In the genomic region with DNA sequence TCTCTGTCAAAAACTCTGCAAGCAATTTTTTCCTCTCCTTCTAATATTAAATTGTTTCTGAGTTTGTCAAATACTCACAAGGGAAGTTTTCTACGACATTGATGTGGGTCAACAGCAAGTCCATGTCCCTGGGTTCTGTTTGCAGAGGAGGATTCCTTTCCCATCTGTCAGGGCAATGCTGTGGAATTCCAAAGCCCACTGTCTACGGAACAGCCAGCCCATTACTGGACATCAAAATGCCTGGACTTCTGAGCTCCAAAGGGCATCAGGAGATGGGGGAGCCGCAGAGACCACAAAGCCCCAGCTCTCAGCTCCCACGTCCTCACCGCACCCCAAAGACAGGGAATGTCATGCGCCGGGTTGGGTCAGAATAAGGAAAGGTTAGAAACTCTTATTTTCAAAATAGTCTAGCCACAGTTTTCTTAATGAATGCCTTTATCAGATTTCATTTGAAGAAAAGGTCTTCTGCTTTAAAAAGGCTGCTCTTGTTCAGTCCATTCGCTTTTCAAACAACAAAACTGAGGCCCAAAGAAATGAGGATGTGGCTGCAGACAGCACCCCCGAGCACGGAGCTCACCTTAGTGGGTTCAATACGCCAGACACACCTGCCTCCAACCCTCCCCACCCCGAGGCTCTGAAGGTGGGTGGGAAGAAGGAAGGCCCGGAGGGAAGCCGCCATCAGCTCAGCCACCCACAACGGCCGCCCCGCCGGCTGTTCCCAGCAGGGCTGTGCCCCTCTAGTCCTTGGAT, we compare ENCODE assay signal across 21 cellular contexts. TPM values are rescaled to one million over a fixed set of nuclear protein-coding genes. Genes with fewer than 3 reads are reported as not detected.
DNase-seq lines count a peak whose midpoint lies in the region; ATAC-seq, FAIRE-seq and TF ChIP-seq lines count a peak whose summit lies in the region.
"Had no signal": no experiment of that assay in that cellular context is flagged by ENCODE, and none has a peak within 500 bp of the region (broad histone marks: within the 10 kb centered on the region; RNA-seq: fewer than 3 reads in every experiment).

No MANE protein-coding gene starts in this region.

- no peak overlapping the region for H4K8ac ChIP-seq in neuronal stem cell (ENCODE audit: low read depth, low read length)

- no peaks in the 10 kb centered on the region for H3K79me1 ChIP-seq in neuronal stem cell (ENCODE audit: low read depth, low read length)

- H4K20me1 ChIP-seq in OCI-LY1 (ENCODE audit: insufficient read depth, low read length), result no peaks in the 10 kb centered on the region
- H4K20me1 ChIP-seq in K562 (replicated peaks; ENCODE audit: control insufficient read depth, insufficient read depth, low read length), result peaks cover 6% of the 10 kb centered on the region; the same call in 1 of the 2 replicates
- H4K20me1 ChIP-seq: BLaER1 had no signal

- peak overlapping the region; percentile 27 for H3K18ac ChIP-seq in neuronal stem cell (ENCODE audit: low read length)

- H3K9me1 ChIP-seq in K562 (ENCODE audit: control insufficient read depth, insufficient read depth, low read length), result no peaks in the 10 kb centered on the region

- no peak overlapping the region for H3K14ac ChIP-seq in neuronal stem cell (ENCODE audit: low read length)

- DNase-seq in H7, result peak; percentile 55
- no peak for DNase-seq in K562 (ENCODE audit: extremely low read depth in 1 of 4, low spot score in 3 of 4)
- DNase-seq in neuronal stem cell (ENCODE audit: low spot score), result no peak
- no peak for DNase-seq in caudate nucleus (lab: John Stamatoyannopoulos, UW)
- no peak for DNase-seq in COLO668 (lab: John Stamatoyannopoulos, UW; ENCODE audit: unreplicated experiment)
- DNase-seq in AML-193 (lab: John Stamatoyannopoulos, UW), result no peak
- DNase-seq: CD4-positive, CD25-positive, alpha-beta regulatory T cell; CD8-positive, alpha-beta T cell; DMS 273 treated with DMSO at 0.1 percent for 48 hours; DMS79; EL; GDM1; HFFc6 had no signal

- H3K4me1 ChIP-seq in OCI-LY1 (ENCODE audit: insufficient read depth, low read length, severe bottlenecking) (peaks cover 74% of the 10 kb centered on the region), K562 (replicated peaks in 1 of 2; ENCODE audit: control insufficient read depth in 2 of 2, insufficient read depth in 2 of 2, low read length in 2 of 2) (peaks cover 0 to 13% of the 10 kb centered on the region in 2 experiments; a peak in 1 of 5 replicates), neuronal stem cell (ENCODE audit: control insufficient read depth in 2 of 2, insufficient read depth in 1 of 2, low read depth in 1 of 2, low read length in 2 of 2) (no peaks in the 10 kb centered on the region)
- H3K4me1 ChIP-seq: HAP-1 had no signal

- POLR2A ChIA-PET in K562 (lab: Yijun Ruan, JAX), result interaction anchor here (0.6 to 0.8 kb wide), 2 partner anchors 15 to 19 kb away, joined by 3 to 4 read pairs; no protein-coding TSS in a partner anchor

- TF ChIP-seq POLR2A in K562 (conservative IDR thresholded peaks at IDR 0.05), result no peak

- no peaks in the 10 kb centered on the region for H3K79me2 ChIP-seq in OCI-LY1 (ENCODE audit: insufficient read depth, low read length)
- H3K79me2 ChIP-seq in K562 (ENCODE audit: control insufficient read depth, insufficient read depth, low read length), result no peaks in the 10 kb centered on the region

- WGBS in K562 (ENCODE audit: insufficient coverage, low coverage, missing lambda C conversion rate), result 3% methylated on average over 18 of the region's 18 CpGs
- WGBS in neuronal stem cell (ENCODE audit: extremely low coverage in 2 of 2, insufficient read length in 2 of 2, insufficient replicate concordance in 1 of 2), 2 donors, result no CpG with 5 or more reads among the region's 18 CpGs

- H2BK120ac ChIP-seq in neuronal stem cell (ENCODE audit: low read depth, low read length), result no peak overlapping the region

- FAIRE-seq in K562 (lab: Jason Lieb, UNC), result peak; percentile 6
- FAIRE-seq: D721Med, GM12878 had no signal

- H3K9me2 ChIP-seq in OCI-LY1 (ENCODE audit: low read depth, low read length), result no peaks in the 10 kb centered on the region

- in situ Hi-C loops in K562 (cut with MboI), result no loop called here

- H2AFZ ChIP-seq in OCI-LY1 (ENCODE audit: low read length) (no peak overlapping the region), K562 (ENCODE audit: low read depth, low read length) (no peak overlapping the region), neuronal stem cell (ENCODE audit: low read length) (no peak overlapping the region)
- H2AFZ ChIP-seq: GM23338 had no signal

- no peak overlapping the region for H2BK12ac ChIP-seq in neuronal stem cell (ENCODE audit: low read length)

- no peak for TF ChIP-seq EP300 in K562 (IDR thresholded peaks at IDR 0.05; ENCODE audit: low read length)

- no peak overlapping the region for H3K4me3 ChIP-seq in H7 (ENCODE audit: insufficient read depth, low read depth, low read length)
- H3K4me3 ChIP-seq in OCI-LY1 (ENCODE audit: low read depth, low read length, poor library complexity, severe bottlenecking), result no peak overlapping the region
- H3K4me3 ChIP-seq in K562, result no peak overlapping the region
- H3K4me3 ChIP-seq in neuronal stem cell (ENCODE audit: low read length in 2 of 2), result no peak overlapping the region
- H3K4me3 ChIP-seq: BLaER1, GM12878, GM23338, HAP-1 had no signal

- H3K27me3 ChIP-seq in H7 (ENCODE audit: control insufficient read depth, insufficient read depth, low read length) (no peaks in the 10 kb centered on the region), OCI-LY1 (ENCODE audit: insufficient read depth, low read length) (no peaks in the 10 kb centered on the region), K562 (ENCODE audit: control insufficient read depth in 2 of 2, insufficient read depth in 2 of 2, low read length in 2 of 2) (peaks cover 66 to 96% of the 10 kb centered on the region in 2 experiments), neuronal stem cell (ENCODE audit: control insufficient read depth in 3 of 3, insufficient read depth in 3 of 3, low read depth in 1 of 3, low read length in 3 of 3) (no peaks in the 10 kb centered on the region)
- H3K27me3 ChIP-seq: BLaER1 had no signal

- H3K9me3 ChIP-seq in OCI-LY1 (ENCODE audit: low read length) (no peaks in the 10 kb centered on the region), K562 (replicated peaks; ENCODE audit: control insufficient read depth, insufficient read depth, low read depth, low read length) (no peaks in the 10 kb centered on the region), neuronal stem cell (replicated peaks in 1 of 2; ENCODE audit: control insufficient read depth in 2 of 2, insufficient read depth in 1 of 2, low read depth in 1 of 2, low read length in 2 of 2) (no peaks in the 10 kb centered on the region)
- H3K9me3 ChIP-seq: BLaER1, HAP-1 had no signal

- no peaks in the 10 kb centered on the region for H3F3A ChIP-seq in OCI-LY1 (ENCODE audit: insufficient read depth, low read length)

- H3K23ac ChIP-seq in neuronal stem cell (ENCODE audit: low read depth, low read length, poor library complexity), result no peak overlapping the region

- H2BK15ac ChIP-seq in neuronal stem cell (ENCODE audit: low read length), result no peak overlapping the region

- CTCF ChIA-PET in K562 (lab: Yijun Ruan, JAX; ENCODE audit: low intra/inter-chr PET ratio), result no interaction called here

- BruUV-seq in K562 (replicated peaks; lab: Mats Ljungman, UMichigan), result no TSS peak

- H4K91ac ChIP-seq in neuronal stem cell (ENCODE audit: low read depth, low read length, poor library complexity), result no peak overlapping the region

- no peak overlapping the region for H3K4me2 ChIP-seq in OCI-LY1 (ENCODE audit: low read length)
- H3K4me2 ChIP-seq in K562 (ENCODE audit: insufficient read depth, low read length), result no peak overlapping the region
- no peak overlapping the region for H3K4me2 ChIP-seq in neuronal stem cell (ENCODE audit: insufficient read depth, low read length, poor library complexity, severe bottlenecking)
- H3K4me2 ChIP-seq: GM23338 had no signal

- H3K36me3 ChIP-seq in H7 (replicated peaks; ENCODE audit: control insufficient read depth, insufficient read depth, low read length) (no peaks in the 10 kb centered on the region), OCI-LY1 (ENCODE audit: insufficient read depth, low read length) (no peaks in the 10 kb centered on the region), K562 (ENCODE audit: control insufficient read depth, insufficient read depth, low read length) (no peaks in the 10 kb centered on the region), neuronal stem cell (replicated peaks in 1 of 2; ENCODE audit: control insufficient read depth in 2 of 2, insufficient read depth in 2 of 2, low read length in 2 of 2) (no peaks in the 10 kb centered on the region)
- H3K36me3 ChIP-seq: BLaER1, HAP-1 had no signal

- no peak for ATAC-seq in K562
- no peak for ATAC-seq in GM18517 (IDR thresholded peaks at IDR 0.05; ENCODE audit: unreplicated experiment)
- ATAC-seq: CD8-positive, alpha-beta T cell; GM12878; GM23338 had no signal

- no peak overlapping the region for H2BK5ac ChIP-seq in neuronal stem cell (ENCODE audit: low read length)

- no peak overlapping the region for H3K4ac ChIP-seq in neuronal stem cell (ENCODE audit: low read length)

- intact Hi-C loops in K562 (cut with micrococcal nuclease), result no loop called here

- no peak for TF ChIP-seq RAD21 in K562 (CRISPR knock-in tag; conservative IDR thresholded peaks at IDR 0.05 in 1 of 2, IDR thresholded peaks at IDR 0.05 in 1 of 2)

- H3K27ac ChIP-seq in OCI-LY1 (ENCODE audit: low read depth, low read length, poor library complexity, severe bottlenecking) (peak overlapping the region; percentile 98), K562 (ENCODE audit: extremely low read depth, low read depth, low read length) (no peak overlapping the region), neuronal stem cell (replicated peaks; ENCODE audit: low read length) (no peak overlapping the region), caudate nucleus (ENCODE audit: low read depth, low read length) (no peak overlapping the region)
- H3K27ac ChIP-seq: BLaER1, C4-2B had no signal

- TF ChIP-seq CTCF in OCI-LY1 (IDR thresholded peaks at IDR 0.05; ENCODE audit: low read length), result no peak
- no peak for TF ChIP-seq CTCF in K562 (IDR thresholded peaks at IDR 0.05 in 2 of 3, conservative IDR thresholded peaks at IDR 0.05 in 1 of 3; ENCODE audit: insufficient read depth in 2 of 3, low read depth in 1 of 3, low read length in 3 of 3)

- no peak overlapping the region for H2AK5ac ChIP-seq in neuronal stem cell (ENCODE audit: low read depth, low read length)

- H3K9ac ChIP-seq in OCI-LY1 (ENCODE audit: low read length) (no peak overlapping the region), K562 (ENCODE audit: insufficient read depth in 1 of 2, low read depth in 2 of 2, low read length in 2 of 2) (no peak overlapping the region), neuronal stem cell (ENCODE audit: low read depth, low read length, poor library complexity) (no peak overlapping the region)
- H3K9ac ChIP-seq: BLaER1 had no signal

RNA-seq across cellular contexts. Expression of a gene that starts 44.8 kb away (rescaled TPM):
- total RNA-seq in H7 (2014; rRNA removed; shearing (Covaris generic)), result 0.70 and 0.80 TPM in 2 replicates
- total RNA-seq in K562 (2011; cell fraction: chromatin; rRNA removed; ENCODE audit: low replicate concordance), result not detected in 2 replicates
- not detected in 2 replicates for total RNA-seq in K562 (2011; cell fraction: nucleolus; rRNA removed)
- total RNA-seq in K562 (2011; cell fraction: nucleoplasm; rRNA removed), result not detected in 2 replicates
- total RNA-seq in K562 (2014; rRNA removed) (not detected in 2 replicates), K562 (2014; rRNA removed; fragmentation: Illumina TruSeq; extraction: Trizol) (not detected in 2 replicates), K562 (2015; rRNA removed; fragmentation: Illumina TruSeq; extraction: Trizol) (not detected in 2 replicates), K562 (2021) (0.09 TPM in 1 of 2 replicates, not detected in the other)
- polyA plus RNA-seq in K562 (2011; rRNA removed) (not detected in 2 replicates), K562 (2014; fragmentation: Illumina TruSeq; extraction: Trizol) (not detected in 2 replicates), K562 (2014; fragmentation: Nextera tagmentation; extraction: Ambion mirVana) (not detected), K562 (2014; rRNA removed) (not detected in 2 replicates)
- polyA plus RNA-seq in K562 (2011; cell fraction: cytosol; rRNA removed), result not detected in 2 replicates
- not detected in 2 replicates for polyA plus RNA-seq in K562 (2011; cell fraction: nucleus; rRNA removed)
- polyA plus RNA-seq in K562 (2012), result 0.04 TPM in 1 of 2 replicates, not detected in the other
- not detected in 2 replicates for polyA minus RNA-seq in K562 (2011; rRNA and poly(A)+ RNA removed)
- polyA minus RNA-seq in K562 (2011; cell fraction: cytosol; rRNA and poly(A)+ RNA removed), result 0.73 TPM in 1 of 2 replicates, not detected in the other
- polyA minus RNA-seq in K562 (2011; cell fraction: nucleus; rRNA and poly(A)+ RNA removed), result not detected in 2 replicates
- polyA plus RNA-seq in neuronal stem cell (2013, experiment 1 of 2), result 19.0 TPM
- polyA plus RNA-seq in neuronal stem cell (2013, experiment 2 of 2), result 20.3 TPM
- total RNA-seq: GM12878 had no signal
